8 cellular contexts compared by ENCODE assay signal in the genomic region with DNA sequence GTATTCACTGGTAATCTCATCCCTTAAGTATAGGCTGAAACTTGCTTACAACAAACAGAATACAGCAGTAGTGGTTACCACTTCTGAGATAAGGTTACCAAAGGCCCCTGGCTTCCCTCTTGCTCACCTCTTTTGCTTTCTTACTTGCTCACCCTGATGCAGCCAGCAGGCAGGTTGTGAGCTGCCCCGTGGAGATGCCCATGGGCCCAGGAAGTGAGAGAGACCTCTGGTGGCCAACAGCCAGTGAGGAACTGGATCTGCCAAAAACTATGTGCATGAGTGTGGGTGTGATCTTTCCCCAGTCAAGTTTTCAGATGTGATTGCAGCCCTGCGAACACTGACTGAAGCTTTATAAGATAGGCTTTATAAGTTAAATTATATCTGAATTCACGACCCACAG. TPM values are rescaled to one million over a fixed set of nuclear protein-coding genes. Genes with fewer than 3 reads are reported as not detected.
DNase-seq lines count a peak whose midpoint lies in the region; ATAC-seq and TF ChIP-seq lines count a peak whose summit lies in the region.

No MANE protein-coding gene starts in this region.

- H3K36me3 ChIP-seq in WERI-Rb-1 (no peaks in the 10 kb centered on the region), neuronal stem cell (replicated peaks in 1 of 2; ENCODE audit: control insufficient read depth in 2 of 2, insufficient read depth in 2 of 2, low read length in 2 of 2) (no peaks in the 10 kb centered on the region)

- no peak overlapping the region for H3K4me3 ChIP-seq in AG04449 (ENCODE audit: low read depth, low read length)
- H3K4me3 ChIP-seq in WERI-Rb-1 (ENCODE audit: low read depth, low read length): no peak overlapping the region
- no peak overlapping the region for H3K4me3 ChIP-seq in neuronal stem cell (ENCODE audit: low read length in 2 of 2)

- H3K14ac ChIP-seq in neuronal stem cell (ENCODE audit: low read length): no peak overlapping the region

- no peak overlapping the region for H2AK5ac ChIP-seq in neuronal stem cell (ENCODE audit: low read depth, low read length)

- ATAC-seq in HG03342 (IDR thresholded peaks at IDR 0.05; ENCODE audit: unreplicated experiment) (peak; percentile 80), HG02588 (IDR thresholded peaks at IDR 0.05; ENCODE audit: unreplicated experiment) (no peak), GM21737 (IDR thresholded peaks at IDR 0.05; ENCODE audit: unreplicated experiment) (no peak), HG02840 (IDR thresholded peaks at IDR 0.05; ENCODE audit: low FRiP score, unreplicated experiment) (no peak)

- TF ChIP-seq CTCF in AG04449 (IDR thresholded peaks at IDR 0.05; ENCODE audit: insufficient read depth, low read length, missing control alignments) (peak; percentile 47), GM12874 (IDR thresholded peaks at IDR 0.05; ENCODE audit: insufficient read depth, low read depth, low read length) (peak; percentile 42; the same call in 1 of the 2 replicates), WERI-Rb-1 (IDR thresholded peaks at IDR 0.05; ENCODE audit: low read depth, low read length) (peak; percentile 75)

- no peak overlapping the region for H2BK15ac ChIP-seq in neuronal stem cell (ENCODE audit: low read length)

- H2BK120ac ChIP-seq in neuronal stem cell (ENCODE audit: low read depth, low read length): no peak overlapping the region

- H3K9me3 ChIP-seq in WERI-Rb-1 (ENCODE audit: severe bottlenecking) (no peaks in the 10 kb centered on the region), neuronal stem cell (replicated peaks in 1 of 2; ENCODE audit: control insufficient read depth in 2 of 2, insufficient read depth in 1 of 2, low read depth in 1 of 2, low read length in 2 of 2) (no peaks in the 10 kb centered on the region)

- WGBS in neuronal stem cell (ENCODE audit: extremely low coverage in 2 of 2, insufficient read length in 2 of 2, insufficient replicate concordance in 1 of 2), 2 donors: no CpG with 5 or more reads among the region's 3 CpGs

- H3K79me1 ChIP-seq in neuronal stem cell (ENCODE audit: low read depth, low read length): no peaks in the 10 kb centered on the region

- H3K18ac ChIP-seq in neuronal stem cell (ENCODE audit: low read length): no peak overlapping the region

- peaks cover 0 to 2% of the 10 kb centered on the region in 2 donors for H3K4me1 ChIP-seq in neuronal stem cell (ENCODE audit: control insufficient read depth in 2 of 2, insufficient read depth in 1 of 2, low read depth in 1 of 2, low read length in 2 of 2)

- CTCF ChIA-PET in AG04449 (lab: Yijun Ruan, JAX): interaction anchor here (1.0 kb wide), 1 partner anchor 12 kb away, joined by 3 read pairs; no protein-coding TSS in a partner anchor

- H3K9ac ChIP-seq in neuronal stem cell (ENCODE audit: low read depth, low read length, poor library complexity): no peak overlapping the region

- no peak overlapping the region for H3K27ac ChIP-seq in WERI-Rb-1
- H3K27ac ChIP-seq in neuronal stem cell (replicated peaks; ENCODE audit: low read length): no peak overlapping the region

- no peak overlapping the region for H3K23ac ChIP-seq in neuronal stem cell (ENCODE audit: low read depth, low read length, poor library complexity)

- no peak overlapping the region for H3K4me2 ChIP-seq in neuronal stem cell (ENCODE audit: insufficient read depth, low read length, poor library complexity, severe bottlenecking)

- POLR2A ChIA-PET in AG04449 (lab: Yijun Ruan, JAX): no interaction called here

- no peak overlapping the region for H3K4ac ChIP-seq in neuronal stem cell (ENCODE audit: low read length)

- no peak overlapping the region for H2BK12ac ChIP-seq in neuronal stem cell (ENCODE audit: low read length)

- H2BK5ac ChIP-seq in neuronal stem cell (ENCODE audit: low read length): no peak overlapping the region

- H3K27me3 ChIP-seq in WERI-Rb-1 (ENCODE audit: insufficient read depth, low read depth, severe bottlenecking): no peaks in the 10 kb centered on the region
- no peaks in the 10 kb centered on the region for H3K27me3 ChIP-seq in neuronal stem cell (ENCODE audit: control insufficient read depth in 3 of 3, insufficient read depth in 3 of 3, low read depth in 1 of 3, low read length in 3 of 3)

- H2AFZ ChIP-seq in neuronal stem cell (ENCODE audit: low read length): peak overlapping the region; percentile 11

- DNase-seq in AG04449 (ENCODE audit: low read depth, low spot score) (no peak), WERI-Rb-1 (peak; percentile 59), neuronal stem cell (ENCODE audit: low spot score) (no peak)

- H4K8ac ChIP-seq in neuronal stem cell (ENCODE audit: low read depth, low read length): no peak overlapping the region

- no peak overlapping the region for H4K91ac ChIP-seq in neuronal stem cell (ENCODE audit: low read depth, low read length, poor library complexity)

RNA-seq across cellular contexts. Expression of gene NMNAT3, which starts 48.7 kb away (rescaled TPM):
- polyA plus RNA-seq in neuronal stem cell (2013, experiment 1 of 2): 0.20 TPM
- 0.24 TPM for polyA plus RNA-seq in neuronal stem cell (2013, experiment 2 of 2)
